In genomic region chr14:106184771-106185170, GRCh38 we compare ENCODE assay signal across 8 cellular contexts.
DNase-seq lines count a peak whose midpoint lies in the region; ATAC-seq lines count a peak whose summit lies in the region.
"Not testable (repeated sequence)": the region's sequence is repeated elsewhere in the genome, so short reads cannot be mapped to it uniquely, and the experiment has no call there.

No MANE protein-coding gene starts in this region.

- H3K4me1 Mint-ChIP-seq in T-helper 1 cell treated with Interleukin-12 subunit alpha and Interleukin-12 subunit beta and Interleukin-4 antibody, amounts not matched to agents 30 μg/mL and 1 μg/mL, for 36 hours (ENCODE audit: low read depth), result peaks cover 30% of the 10 kb centered on the region
- peaks cover 30% of the 10 kb centered on the region for H3K4me1 Mint-ChIP-seq in activated T-cell treated with anti-CD3 and anti-CD28 coated beads, Interleukin-2, amount 50 U/mL, for 4 hours (ENCODE audit: low read depth)
- not testable (repeated sequence) for H3K4me1 Mint-ChIP-seq in memory B cell

- H3K27me3 Mint-ChIP-seq in T-helper 1 cell treated with Interleukin-12 subunit alpha and Interleukin-12 subunit beta and Interleukin-4 antibody, amounts not matched to agents 30 μg/mL and 1 μg/mL, for 36 hours (ENCODE audit: low read depth), result peaks cover 69% of the 10 kb centered on the region
- not testable (repeated sequence) for H3K27me3 Mint-ChIP-seq in activated T-cell treated with anti-CD3 and anti-CD28 coated beads, Interleukin-2, amount 50 U/mL, for 4 hours (ENCODE audit: low read depth); memory B cell

- H3K27ac Mint-ChIP-seq in T-helper 1 cell treated with Interleukin-12 subunit alpha and Interleukin-12 subunit beta and Interleukin-4 antibody, amounts not matched to agents 30 μg/mL and 1 μg/mL, for 36 hours, result peak overlapping the region; percentile 56
- H3K27ac Mint-ChIP-seq in activated naive CD4-positive, alpha-beta T cell treated with anti-CD3 and anti-CD28 coated beads, Interleukin-2, amount 50 U/mL, for 72 hours, result peak overlapping the region in 1 of 2 donors; percentile 46
- not testable (repeated sequence) for H3K27ac Mint-ChIP-seq in memory B cell

- not testable (repeated sequence) for H3K36me3 Mint-ChIP-seq in T-helper 1 cell treated with Interleukin-12 subunit alpha and Interleukin-12 subunit beta and Interleukin-4 antibody, amounts not matched to agents 30 μg/mL and 1 μg/mL, for 36 hours (ENCODE audit: low read depth); activated T-cell treated with anti-CD3 and anti-CD28 coated beads, Interleukin-2, amount 50 U/mL, for 4 hours (ENCODE audit: insufficient read depth); activated naive CD4-positive, alpha-beta T cell treated with anti-CD3 and anti-CD28 coated beads, Interleukin-2, amount 50 U/mL, for 72 hours; memory B cell

- H3K9me3 Mint-ChIP-seq in T-helper 1 cell treated with Interleukin-12 subunit alpha and Interleukin-12 subunit beta and Interleukin-4 antibody, amounts not matched to agents 30 μg/mL and 1 μg/mL, for 36 hours; activated T-cell treated with anti-CD3 and anti-CD28 coated beads, Interleukin-2, amount 50 U/mL, for 4 hours; activated naive CD4-positive, alpha-beta T cell treated with anti-CD3 and anti-CD28 coated beads, Interleukin-2, amount 50 U/mL, for 72 hours; memory B cell: not testable (repeated sequence)

- peak overlapping the region; percentile 4 for H3K4me3 Mint-ChIP-seq in T-helper 1 cell treated with Interleukin-12 subunit alpha and Interleukin-12 subunit beta and Interleukin-4 antibody, amounts not matched to agents 30 μg/mL and 1 μg/mL, for 36 hours
- peak overlapping the region; percentile 31 for H3K4me3 Mint-ChIP-seq in activated T-cell treated with anti-CD3 and anti-CD28 coated beads, Interleukin-2, amount 50 U/mL, for 4 hours
- H3K4me3 Mint-ChIP-seq in memory B cell, result peak overlapping the region; percentile 32

- ATAC-seq in activated T-cell treated with anti-CD3 and anti-CD28 coated beads, Interleukin-2, amount 50 U/mL, for 4 hours, result peak; percentile 91 to 96
- peak; percentile 88 to 90 for ATAC-seq in activated naive CD4-positive, alpha-beta T cell treated with anti-CD3 and anti-CD28 coated beads, Interleukin-2, amount 50 U/mL, for 72 hours
- not testable (repeated sequence) for ATAC-seq in memory B cell (ENCODE audit: low read depth)

- peak; percentile 12 for DNase-seq in CD1c-positive myeloid dendritic cell (ENCODE audit: extremely low spot score)
- peak; percentile 52 to 68 for DNase-seq in activated CD4-positive, alpha-beta T cell treated with anti-CD3 and anti-CD28 coated beads, Interleukin-2, amount 50 U/mL, for 48 hours
- peak; percentile 52 for DNase-seq in activated T-cell treated with anti-CD3 and anti-CD28 coated beads, Interleukin-2, amount 50 U/mL, for 4 hours
- peak; percentile 61 to 68 for DNase-seq in activated naive CD4-positive, alpha-beta T cell treated with anti-CD3 and anti-CD28 coated beads, Interleukin-2, amount 50 U/mL, for 72 hours (ENCODE audit: low spot score in 2 of 2)
- not testable (repeated sequence) for DNase-seq in memory B cell (ENCODE audit: low spot score in 2 of 2)
- DNase-seq in stimulated activated CD4-positive, alpha-beta T cell treated with anti-CD3 and anti-CD28 coated beads, Interleukin-4, amount 100 ng/mL, for 48 hours (ENCODE audit: low read depth in 2 of 2), result peak; percentile 37 to 49
- peak; percentile 49 to 63 for DNase-seq in stimulated activated CD8-positive, alpha-beta memory T cell treated with anti-CD3 and anti-CD28 coated beads, Interleukin-7, amount 100 ng/mL, for 48 hours (ENCODE audit: extremely low read depth in 1 of 2, low read depth in 1 of 2)
